ENCODE assay signal across 10 cellular contexts in genomic region chr14:106766145-106766544, GRCh38.
"Had no signal": no experiment of that assay in that cellular context is flagged by ENCODE, and none has a peak within 500 bp of the region (broad histone marks: within the 10 kb centered on the region; RNA-seq: fewer than 3 reads in every experiment).

No MANE protein-coding gene starts in this region.

- H3K27ac ChIP-seq: right atrium auricular region, suprapubic skin had no signal

- DNase-seq: aorta, foreskin fibroblast, hippocampal formation, kidney glomerular epithelial cell had no signal

- H3K27me3 Mint-ChIP-seq: progenitor cell of endocrine pancreas; stimulated activated naive CD8-positive, alpha-beta T cell treated with anti-CD3 and anti-CD28 coated beads, Interleukin-15, Interleukin-2, amounts not matched to agents 100 ng/mL and 50 ng/mL, for 24 hours; type B pancreatic cell had no signal

- H3K4me1 Mint-ChIP-seq: WTC11 had no signal

- H3K36me3 Mint-ChIP-seq: type B pancreatic cell had no signal

- H3K9me3 Mint-ChIP-seq: stimulated activated naive CD8-positive, alpha-beta T cell treated with anti-CD3 and anti-CD28 coated beads, Interleukin-15, Interleukin-2, amounts not matched to agents 100 ng/mL and 50 ng/mL, for 24 hours had no signal

- H3K27ac Mint-ChIP-seq: progenitor cell of endocrine pancreas; stimulated activated naive CD8-positive, alpha-beta T cell treated with anti-CD3 and anti-CD28 coated beads, Interleukin-15, Interleukin-2, amounts not matched to agents 100 ng/mL and 50 ng/mL, for 24 hours; type B pancreatic cell; WTC11 had no signal

- H3K4me3 Mint-ChIP-seq: stimulated activated naive CD8-positive, alpha-beta T cell treated with anti-CD3 and anti-CD28 coated beads, Interleukin-15, Interleukin-2, amounts not matched to agents 100 ng/mL and 50 ng/mL, for 24 hours; type B pancreatic cell; WTC11 had no signal

- H3K36me3 ChIP-seq: right atrium auricular region, suprapubic skin had no signal

- ATAC-seq: WTC11 had no signal

- H3K9me3 ChIP-seq: right atrium auricular region, suprapubic skin had no signal
